Comparison of ENCODE assay signal across 1 cellular context in the genomic region with DNA sequence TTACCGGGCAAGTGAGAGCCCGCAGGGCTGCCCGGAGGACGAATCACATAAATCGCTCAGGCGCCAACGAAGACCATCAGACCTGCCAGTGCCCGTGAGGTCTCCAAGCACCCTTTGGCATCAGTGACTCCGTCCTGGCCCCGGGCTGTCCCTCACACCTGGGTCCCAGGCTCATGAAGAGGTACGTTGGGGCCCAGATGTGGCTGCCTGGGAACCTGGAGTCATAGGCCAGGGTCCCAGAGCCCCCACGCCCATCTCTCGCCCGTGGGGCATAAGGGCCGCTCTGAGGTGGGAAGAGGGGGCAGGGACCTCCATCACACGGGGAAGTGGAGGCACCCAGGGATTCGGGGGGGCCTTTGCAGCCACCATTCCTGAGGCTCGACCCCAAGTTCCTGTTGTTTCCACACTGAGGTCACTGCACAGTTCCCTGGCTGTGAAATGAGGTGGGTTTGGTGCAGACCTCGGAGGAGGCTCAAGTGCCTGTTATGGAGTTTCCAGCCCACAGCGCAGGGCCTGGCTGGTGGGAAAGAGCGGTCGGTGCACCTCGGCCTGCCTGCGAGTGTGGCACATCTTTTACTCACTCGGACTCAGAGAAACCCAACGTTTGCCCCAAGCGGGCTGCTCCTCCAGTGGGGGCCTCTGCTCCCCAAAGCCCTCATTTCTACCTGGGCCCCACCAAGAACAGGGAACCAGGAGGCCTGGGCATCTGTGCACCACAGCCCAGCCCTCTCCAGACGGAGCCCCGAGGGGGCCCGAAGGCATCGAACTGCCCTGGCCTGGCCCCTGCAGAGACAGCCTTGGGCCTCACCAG.
TF ChIP-seq lines count a peak whose summit lies in the region.

No MANE protein-coding gene starts in this region.

TF ChIP-seq in H1, 55 proteins besides CTCF, POLR2A, EP300 and RAD21:
- TF ChIP-seq KDM4A (IDR thresholded peaks at IDR 0.05; ENCODE audit: low read depth, low read length, severe bottlenecking): no peak
- TF ChIP-seq SIRT6 (IDR thresholded peaks at IDR 0.05; ENCODE audit: low read length): no peak
- TF ChIP-seq KDM5A (IDR thresholded peaks at IDR 0.05; ENCODE audit: low read length): no peak
- TF ChIP-seq, protein P1, sequence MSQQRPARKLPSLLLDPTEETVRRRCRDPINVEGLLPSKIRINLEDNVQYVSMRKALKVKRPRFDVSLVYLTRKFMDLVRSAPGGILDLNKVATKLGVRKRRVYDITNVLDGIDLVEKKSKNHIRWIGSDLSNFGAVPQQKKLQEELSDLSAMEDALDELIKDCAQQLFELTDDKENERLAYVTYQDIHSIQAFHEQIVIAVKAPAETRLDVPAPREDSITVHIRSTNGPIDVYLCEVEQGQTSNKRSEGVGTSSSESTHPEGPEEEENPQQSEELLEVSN (IDR thresholded peaks at IDR 0.05): no peak
- TF ChIP-seq POLR2AphosphoS5 (IDR thresholded peaks at IDR 0.05; ENCODE audit: low read depth, low read length): no peak
- TF ChIP-seq HDAC6 (IDR thresholded peaks at IDR 0.05; ENCODE audit: low read depth, low read length): no peak
- TF ChIP-seq GTF2F1 (IDR thresholded peaks at IDR 0.05; ENCODE audit: borderline replicate concordance, low read depth, low read length): no peak
- no peak for TF ChIP-seq KDM1A (IDR thresholded peaks at IDR 0.05; ENCODE audit: borderline replicate concordance, low read length)
- TF ChIP-seq MAFK (IDR thresholded peaks at IDR 0.05; ENCODE audit: low read depth, low read length): no peak
